ENCODE assay signal across 1 cellular context in the genomic region with DNA sequence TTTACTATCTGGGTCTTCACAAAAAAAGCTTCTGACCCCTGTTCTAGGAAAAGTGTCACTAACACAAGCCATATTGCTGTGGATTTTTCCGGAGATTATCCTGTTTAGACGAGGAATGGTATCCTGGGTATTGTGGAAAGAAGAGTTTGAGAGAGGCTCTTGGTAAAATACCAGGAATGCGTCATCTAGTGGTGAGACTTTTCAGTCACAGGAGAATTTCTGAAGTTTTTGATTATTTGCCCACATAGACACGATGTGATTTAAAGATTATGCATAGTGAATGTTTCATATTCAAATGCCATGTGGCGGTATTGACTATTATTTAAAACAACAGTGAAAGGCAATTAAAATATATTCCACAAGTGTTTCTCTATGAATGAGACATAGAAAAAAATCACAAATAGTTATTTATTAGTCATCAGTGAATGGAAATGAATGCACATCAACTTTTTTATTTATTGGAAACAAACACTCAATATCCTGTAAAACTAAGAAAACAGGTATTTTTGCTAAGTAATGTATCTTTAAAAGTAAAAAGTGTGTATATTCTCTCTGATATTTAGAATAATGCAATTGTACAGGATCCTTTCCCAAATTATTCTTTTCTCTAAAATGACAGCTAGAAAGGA.
A peak's percentile ranks its signal among the peaks of the same experiment; 100 is the strongest.
TF ChIP-seq lines count a peak whose summit lies in the region.

No MANE protein-coding gene starts in this region.

TF ChIP-seq in GM12878, 131 proteins besides CTCF, POLR2A, EP300 and RAD21:
- TF ChIP-seq, protein P1, sequence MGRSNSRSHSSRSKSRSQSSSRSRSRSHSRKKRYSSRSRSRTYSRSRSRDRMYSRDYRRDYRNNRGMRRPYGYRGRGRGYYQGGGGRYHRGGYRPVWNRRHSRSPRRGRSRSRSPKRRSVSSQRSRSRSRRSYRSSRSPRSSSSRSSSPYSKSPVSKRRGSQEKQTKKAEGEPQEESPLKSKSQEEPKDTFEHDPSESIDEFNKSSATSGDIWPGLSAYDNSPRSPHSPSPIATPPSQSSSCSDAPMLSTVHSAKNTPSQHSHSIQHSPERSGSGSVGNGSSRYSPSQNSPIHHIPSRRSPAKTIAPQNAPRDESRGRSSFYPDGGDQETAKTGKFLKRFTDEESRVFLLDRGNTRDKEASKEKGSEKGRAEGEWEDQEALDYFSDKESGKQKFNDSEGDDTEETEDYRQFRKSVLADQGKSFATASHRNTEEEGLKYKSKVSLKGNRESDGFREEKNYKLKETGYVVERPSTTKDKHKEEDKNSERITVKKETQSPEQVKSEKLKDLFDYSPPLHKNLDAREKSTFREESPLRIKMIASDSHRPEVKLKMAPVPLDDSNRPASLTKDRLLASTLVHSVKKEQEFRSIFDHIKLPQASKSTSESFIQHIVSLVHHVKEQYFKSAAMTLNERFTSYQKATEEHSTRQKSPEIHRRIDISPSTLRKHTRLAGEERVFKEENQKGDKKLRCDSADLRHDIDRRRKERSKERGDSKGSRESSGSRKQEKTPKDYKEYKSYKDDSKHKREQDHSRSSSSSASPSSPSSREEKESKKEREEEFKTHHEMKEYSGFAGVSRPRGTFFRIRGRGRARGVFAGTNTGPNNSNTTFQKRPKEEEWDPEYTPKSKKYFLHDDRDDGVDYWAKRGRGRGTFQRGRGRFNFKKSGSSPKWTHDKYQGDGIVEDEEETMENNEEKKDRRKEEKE (IDR thresholded peaks at IDR 0.05) = no peak
- TF ChIP-seq SMC3 (IDR thresholded peaks at IDR 0.05; ENCODE audit: borderline replicate concordance, low read length) (peak; percentile 71; the same call in 1 of the 2 replicates), NFXL1 (IDR thresholded peaks at IDR 0.05; ENCODE audit: borderline replicate concordance) (no peak), RFX5 (IDR thresholded peaks at IDR 0.05; ENCODE audit: low read depth, low read length) (no peak), FOXK2 (IDR thresholded peaks at IDR 0.05) (no peak), ZSCAN29 (IDR thresholded peaks at IDR 0.05) (peak; percentile 97), ZNF207 (IDR thresholded peaks at IDR 0.05; ENCODE audit: borderline replicate concordance) (no peak)
- TF ChIP-seq, protein P2, sequence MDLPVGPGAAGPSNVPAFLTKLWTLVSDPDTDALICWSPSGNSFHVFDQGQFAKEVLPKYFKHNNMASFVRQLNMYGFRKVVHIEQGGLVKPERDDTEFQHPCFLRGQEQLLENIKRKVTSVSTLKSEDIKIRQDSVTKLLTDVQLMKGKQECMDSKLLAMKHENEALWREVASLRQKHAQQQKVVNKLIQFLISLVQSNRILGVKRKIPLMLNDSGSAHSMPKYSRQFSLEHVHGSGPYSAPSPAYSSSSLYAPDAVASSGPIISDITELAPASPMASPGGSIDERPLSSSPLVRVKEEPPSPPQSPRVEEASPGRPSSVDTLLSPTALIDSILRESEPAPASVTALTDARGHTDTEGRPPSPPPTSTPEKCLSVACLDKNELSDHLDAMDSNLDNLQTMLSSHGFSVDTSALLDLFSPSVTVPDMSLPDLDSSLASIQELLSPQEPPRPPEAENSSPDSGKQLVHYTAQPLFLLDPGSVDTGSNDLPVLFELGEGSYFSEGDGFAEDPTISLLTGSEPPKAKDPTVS (IDR thresholded peaks at IDR 0.05; ENCODE audit: low read depth, low read length) = no peak
